1 cellular context compared by ENCODE assay signal in the genomic region with DNA sequence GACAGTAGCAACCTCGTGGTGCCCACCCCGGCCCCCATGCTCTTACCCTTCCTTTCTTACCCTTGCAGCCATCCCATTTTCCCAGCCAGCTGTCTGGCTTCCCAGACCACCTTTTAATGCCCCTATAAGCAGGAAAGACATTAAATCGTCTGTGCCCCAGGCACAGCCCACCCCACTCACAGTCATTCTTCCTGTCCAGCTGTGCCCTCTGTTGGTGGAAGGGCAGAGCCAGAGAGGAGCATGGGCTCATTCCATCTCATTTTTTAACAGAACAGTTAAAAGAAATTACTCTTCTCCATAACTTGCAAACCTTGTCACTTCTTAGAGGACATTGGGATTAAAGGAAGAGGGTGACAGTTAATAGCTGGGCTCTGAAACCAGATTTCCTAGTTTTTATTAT.
TF ChIP-seq lines count a peak whose summit lies in the region.

No MANE protein-coding gene starts in this region.

TF ChIP-seq in H1, 55 proteins besides CTCF, POLR2A, EP300 and RAD21:
- TF ChIP-seq, protein P1, sequence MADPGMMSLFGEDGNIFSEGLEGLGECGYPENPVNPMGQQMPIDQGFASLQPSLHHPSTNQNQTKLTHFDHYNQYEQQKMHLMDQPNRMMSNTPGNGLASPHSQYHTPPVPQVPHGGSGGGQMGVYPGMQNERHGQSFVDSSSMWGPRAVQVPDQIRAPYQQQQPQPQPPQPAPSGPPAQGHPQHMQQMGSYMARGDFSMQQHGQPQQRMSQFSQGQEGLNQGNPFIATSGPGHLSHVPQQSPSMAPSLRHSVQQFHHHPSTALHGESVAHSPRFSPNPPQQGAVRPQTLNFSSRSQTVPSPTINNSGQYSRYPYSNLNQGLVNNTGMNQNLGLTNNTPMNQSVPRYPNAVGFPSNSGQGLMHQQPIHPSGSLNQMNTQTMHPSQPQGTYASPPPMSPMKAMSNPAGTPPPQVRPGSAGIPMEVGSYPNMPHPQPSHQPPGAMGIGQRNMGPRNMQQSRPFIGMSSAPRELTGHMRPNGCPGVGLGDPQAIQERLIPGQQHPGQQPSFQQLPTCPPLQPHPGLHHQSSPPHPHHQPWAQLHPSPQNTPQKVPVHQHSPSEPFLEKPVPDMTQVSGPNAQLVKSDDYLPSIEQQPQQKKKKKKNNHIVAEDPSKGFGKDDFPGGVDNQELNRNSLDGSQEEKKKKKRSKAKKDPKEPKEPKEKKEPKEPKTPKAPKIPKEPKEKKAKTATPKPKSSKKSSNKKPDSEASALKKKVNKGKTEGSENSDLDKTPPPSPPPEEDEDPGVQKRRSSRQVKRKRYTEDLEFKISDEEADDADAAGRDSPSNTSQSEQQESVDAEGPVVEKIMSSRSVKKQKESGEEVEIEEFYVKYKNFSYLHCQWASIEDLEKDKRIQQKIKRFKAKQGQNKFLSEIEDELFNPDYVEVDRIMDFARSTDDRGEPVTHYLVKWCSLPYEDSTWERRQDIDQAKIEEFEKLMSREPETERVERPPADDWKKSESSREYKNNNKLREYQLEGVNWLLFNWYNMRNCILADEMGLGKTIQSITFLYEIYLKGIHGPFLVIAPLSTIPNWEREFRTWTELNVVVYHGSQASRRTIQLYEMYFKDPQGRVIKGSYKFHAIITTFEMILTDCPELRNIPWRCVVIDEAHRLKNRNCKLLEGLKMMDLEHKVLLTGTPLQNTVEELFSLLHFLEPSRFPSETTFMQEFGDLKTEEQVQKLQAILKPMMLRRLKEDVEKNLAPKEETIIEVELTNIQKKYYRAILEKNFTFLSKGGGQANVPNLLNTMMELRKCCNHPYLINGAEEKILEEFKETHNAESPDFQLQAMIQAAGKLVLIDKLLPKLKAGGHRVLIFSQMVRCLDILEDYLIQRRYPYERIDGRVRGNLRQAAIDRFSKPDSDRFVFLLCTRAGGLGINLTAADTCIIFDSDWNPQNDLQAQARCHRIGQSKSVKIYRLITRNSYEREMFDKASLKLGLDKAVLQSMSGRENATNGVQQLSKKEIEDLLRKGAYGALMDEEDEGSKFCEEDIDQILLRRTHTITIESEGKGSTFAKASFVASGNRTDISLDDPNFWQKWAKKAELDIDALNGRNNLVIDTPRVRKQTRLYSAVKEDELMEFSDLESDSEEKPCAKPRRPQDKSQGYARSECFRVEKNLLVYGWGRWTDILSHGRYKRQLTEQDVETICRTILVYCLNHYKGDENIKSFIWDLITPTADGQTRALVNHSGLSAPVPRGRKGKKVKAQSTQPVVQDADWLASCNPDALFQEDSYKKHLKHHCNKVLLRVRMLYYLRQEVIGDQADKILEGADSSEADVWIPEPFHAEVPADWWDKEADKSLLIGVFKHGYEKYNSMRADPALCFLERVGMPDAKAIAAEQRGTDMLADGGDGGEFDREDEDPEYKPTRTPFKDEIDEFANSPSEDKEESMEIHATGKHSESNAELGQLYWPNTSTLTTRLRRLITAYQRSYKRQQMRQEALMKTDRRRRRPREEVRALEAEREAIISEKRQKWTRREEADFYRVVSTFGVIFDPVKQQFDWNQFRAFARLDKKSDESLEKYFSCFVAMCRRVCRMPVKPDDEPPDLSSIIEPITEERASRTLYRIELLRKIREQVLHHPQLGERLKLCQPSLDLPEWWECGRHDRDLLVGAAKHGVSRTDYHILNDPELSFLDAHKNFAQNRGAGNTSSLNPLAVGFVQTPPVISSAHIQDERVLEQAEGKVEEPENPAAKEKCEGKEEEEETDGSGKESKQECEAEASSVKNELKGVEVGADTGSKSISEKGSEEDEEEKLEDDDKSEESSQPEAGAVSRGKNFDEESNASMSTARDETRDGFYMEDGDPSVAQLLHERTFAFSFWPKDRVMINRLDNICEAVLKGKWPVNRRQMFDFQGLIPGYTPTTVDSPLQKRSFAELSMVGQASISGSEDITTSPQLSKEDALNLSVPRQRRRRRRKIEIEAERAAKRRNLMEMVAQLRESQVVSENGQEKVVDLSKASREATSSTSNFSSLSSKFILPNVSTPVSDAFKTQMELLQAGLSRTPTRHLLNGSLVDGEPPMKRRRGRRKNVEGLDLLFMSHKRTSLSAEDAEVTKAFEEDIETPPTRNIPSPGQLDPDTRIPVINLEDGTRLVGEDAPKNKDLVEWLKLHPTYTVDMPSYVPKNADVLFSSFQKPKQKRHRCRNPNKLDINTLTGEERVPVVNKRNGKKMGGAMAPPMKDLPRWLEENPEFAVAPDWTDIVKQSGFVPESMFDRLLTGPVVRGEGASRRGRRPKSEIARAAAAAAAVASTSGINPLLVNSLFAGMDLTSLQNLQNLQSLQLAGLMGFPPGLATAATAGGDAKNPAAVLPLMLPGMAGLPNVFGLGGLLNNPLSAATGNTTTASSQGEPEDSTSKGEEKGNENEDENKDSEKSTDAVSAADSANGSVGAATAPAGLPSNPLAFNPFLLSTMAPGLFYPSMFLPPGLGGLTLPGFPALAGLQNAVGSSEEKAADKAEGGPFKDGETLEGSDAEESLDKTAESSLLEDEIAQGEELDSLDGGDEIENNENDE (IDR thresholded peaks at IDR 0.05; ENCODE audit: insufficient replicate concordance, low read length): no peak
- TF ChIP-seq POU5F1 (IDR thresholded peaks at IDR 0.05; ENCODE audit: low read depth, low read length) (no peak), JUN (IDR thresholded peaks at IDR 0.05; ENCODE audit: low read depth, low read length) (no peak)
- TF ChIP-seq, protein P2, sequence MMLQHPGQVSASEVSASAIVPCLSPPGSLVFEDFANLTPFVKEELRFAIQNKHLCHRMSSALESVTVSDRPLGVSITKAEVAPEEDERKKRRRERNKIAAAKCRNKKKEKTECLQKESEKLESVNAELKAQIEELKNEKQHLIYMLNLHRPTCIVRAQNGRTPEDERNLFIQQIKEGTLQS (IDR thresholded peaks at IDR 0.05; ENCODE audit: insufficient read depth, low read depth, low read length): no peak
TF ChIP-seq in H1: peak in this region for 0.
